1 cellular context compared by ENCODE assay signal in genomic region chrX:119496521-119496829, GRCh38.
A peak's percentile ranks its signal among the peaks of the same experiment; 100 is the strongest.
TF ChIP-seq lines count a peak whose summit lies in the region.

No MANE protein-coding gene starts in this region.

TF ChIP-seq in A549, 52 proteins besides CTCF, POLR2A, EP300 and RAD21 (continued from another document):
- TF ChIP-seq, protein P1, sequence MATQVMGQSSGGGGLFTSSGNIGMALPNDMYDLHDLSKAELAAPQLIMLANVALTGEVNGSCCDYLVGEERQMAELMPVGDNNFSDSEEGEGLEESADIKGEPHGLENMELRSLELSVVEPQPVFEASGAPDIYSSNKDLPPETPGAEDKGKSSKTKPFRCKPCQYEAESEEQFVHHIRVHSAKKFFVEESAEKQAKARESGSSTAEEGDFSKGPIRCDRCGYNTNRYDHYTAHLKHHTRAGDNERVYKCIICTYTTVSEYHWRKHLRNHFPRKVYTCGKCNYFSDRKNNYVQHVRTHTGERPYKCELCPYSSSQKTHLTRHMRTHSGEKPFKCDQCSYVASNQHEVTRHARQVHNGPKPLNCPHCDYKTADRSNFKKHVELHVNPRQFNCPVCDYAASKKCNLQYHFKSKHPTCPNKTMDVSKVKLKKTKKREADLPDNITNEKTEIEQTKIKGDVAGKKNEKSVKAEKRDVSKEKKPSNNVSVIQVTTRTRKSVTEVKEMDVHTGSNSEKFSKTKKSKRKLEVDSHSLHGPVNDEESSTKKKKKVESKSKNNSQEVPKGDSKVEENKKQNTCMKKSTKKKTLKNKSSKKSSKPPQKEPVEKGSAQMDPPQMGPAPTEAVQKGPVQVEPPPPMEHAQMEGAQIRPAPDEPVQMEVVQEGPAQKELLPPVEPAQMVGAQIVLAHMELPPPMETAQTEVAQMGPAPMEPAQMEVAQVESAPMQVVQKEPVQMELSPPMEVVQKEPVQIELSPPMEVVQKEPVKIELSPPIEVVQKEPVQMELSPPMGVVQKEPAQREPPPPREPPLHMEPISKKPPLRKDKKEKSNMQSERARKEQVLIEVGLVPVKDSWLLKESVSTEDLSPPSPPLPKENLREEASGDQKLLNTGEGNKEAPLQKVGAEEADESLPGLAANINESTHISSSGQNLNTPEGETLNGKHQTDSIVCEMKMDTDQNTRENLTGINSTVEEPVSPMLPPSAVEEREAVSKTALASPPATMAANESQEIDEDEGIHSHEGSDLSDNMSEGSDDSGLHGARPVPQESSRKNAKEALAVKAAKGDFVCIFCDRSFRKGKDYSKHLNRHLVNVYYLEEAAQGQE (IDR thresholded peaks at IDR 0.05) = peak; percentile 32; the same call in 1 of the 2 replicates
